15 cellular contexts compared by ENCODE assay signal in the genomic region with DNA sequence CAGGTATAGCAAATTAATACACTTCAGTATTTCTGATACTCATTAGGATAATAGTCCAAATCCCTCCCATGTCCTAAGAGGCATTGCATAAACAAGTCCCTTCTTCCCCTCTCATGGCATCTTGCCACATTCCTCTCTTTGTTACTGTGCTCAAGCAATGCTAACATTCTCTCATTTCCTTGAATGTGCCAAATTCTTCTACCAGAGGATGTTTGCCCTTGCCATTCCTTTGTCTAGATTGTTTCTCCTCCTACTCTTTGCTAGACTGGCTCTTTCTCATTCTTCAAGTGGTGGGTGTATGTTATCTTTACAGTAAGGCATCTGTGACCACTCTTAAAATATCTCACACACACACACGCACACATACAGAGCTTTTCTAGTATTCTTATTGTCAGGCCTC.
DNase-seq lines count a peak whose midpoint lies in the region; ATAC-seq, FAIRE-seq and TF ChIP-seq lines count a peak whose summit lies in the region.
"Had no signal": no experiment of that assay in that cellular context is flagged by ENCODE, and none has a peak within 500 bp of the region (broad histone marks: within the 10 kb centered on the region; RNA-seq: fewer than 3 reads in every experiment).

No MANE protein-coding gene starts in this region.

- H3K9me3 ChIP-seq in MG63 (no peaks in the 10 kb centered on the region; the same call in 1 of the 2 replicates), endothelial cell of umbilical vein (replicated peaks; ENCODE audit: control insufficient read depth, insufficient read depth, low read length) (no peaks in the 10 kb centered on the region)

- no peaks in the 10 kb centered on the region for H3K9me1 ChIP-seq in endothelial cell of umbilical vein (replicated peaks; ENCODE audit: control insufficient read depth, extremely low read depth, insufficient read depth, low read length)

- H3K36me3 Mint-ChIP-seq in nephron (ENCODE audit: low read depth): no peaks in the 10 kb centered on the region
- H3K36me3 Mint-ChIP-seq: stimulated activated naive B cell treated with anti-CD40 and anti-IgM and Interleukin-4, amounts not matched to agents 10 μg/mL and 1 μg/mL and 100 μg/mL, for 72 hours had no signal

- CTCF ChIA-PET in endothelial cell of umbilical vein (lab: Charles Lee): no interaction called here

- dilution Hi-C loops in endothelial cell of umbilical vein (cut with MboI; ENCODE audit: extremely low pct_ligation_motif_present, low sequenced_read_pairs): no loop called here

- no peak overlapping the region for H3K9ac ChIP-seq in endothelial cell of umbilical vein (replicated peaks; ENCODE audit: extremely low read depth, insufficient read depth, low read length)

- peak; percentile 67 for DNase-seq in AG20443 (ENCODE audit: low spot score)
- peak; percentile 34 for DNase-seq in MG63
- DNase-seq in endothelial cell of umbilical vein (ENCODE audit: low read depth, low spot score): peak; percentile 88
- no peak for DNase-seq in left colon
- no peak for DNase-seq in DMS53 (lab: John Stamatoyannopoulos, UW)
- no peak for DNase-seq in T1000 (lab: John Stamatoyannopoulos, UW)
- DNase-seq: activated B cell treated with CpG ODN at 0.5 μM for 24 hours; amygdala; GF-D8; NCI-H1694; posterior cingulate gyrus; stimulated activated CD4-positive, alpha-beta T cell treated with anti-CD3 and anti-CD28 coated beads, Interleukin-4, amount 100 ng/mL, for 1 hour; stimulated activated naive B cell treated with anti-CD40 and anti-IgM and Interleukin-4, amounts not matched to agents 10 μg/mL and 1 μg/mL and 100 μg/mL, for 72 hours had no signal

- no peaks in the 10 kb centered on the region for H3K27me3 Mint-ChIP-seq in nephron (ENCODE audit: low read depth)
- H3K27me3 Mint-ChIP-seq: activated B cell treated with CpG ODN at 0.5 μM for 24 hours; stimulated activated naive B cell treated with anti-CD40 and anti-IgM and Interleukin-4, amounts not matched to agents 10 μg/mL and 1 μg/mL and 100 μg/mL, for 72 hours had no signal

- H3K36me3 ChIP-seq in MG63 (no peaks in the 10 kb centered on the region), endothelial cell of umbilical vein (ENCODE audit: control insufficient read depth in 2 of 2, extremely low read depth in 1 of 2, insufficient read depth in 2 of 2, low read length in 2 of 2) (no peaks in the 10 kb centered on the region)

- intact Hi-C loops in endothelial cell of umbilical vein (cut with micrococcal nuclease): no loop called here
- intact Hi-C loops in left colon (cut with DNase I, micrococcal nuclease): no loop called here

- no peak overlapping the region for H3K4me2 ChIP-seq in endothelial cell of umbilical vein (ENCODE audit: insufficient read depth, low read length)

- H3K27me3 ChIP-seq in MG63: no peaks in the 10 kb centered on the region
- H3K27me3 ChIP-seq in endothelial cell of umbilical vein (ENCODE audit: control insufficient read depth in 2 of 2, insufficient read depth in 2 of 2, low read length in 2 of 2): no peaks in the 10 kb centered on the region

- H3K27ac ChIP-seq in endothelial cell of umbilical vein (ENCODE audit: insufficient read depth, low read depth, low read length): no peak overlapping the region

- H3K4me1 Mint-ChIP-seq in nephron: no peaks in the 10 kb centered on the region
- H3K4me1 Mint-ChIP-seq: activated B cell treated with CpG ODN at 0.5 μM for 24 hours; stimulated activated naive B cell treated with anti-CD40 and anti-IgM and Interleukin-4, amounts not matched to agents 10 μg/mL and 1 μg/mL and 100 μg/mL, for 72 hours had no signal

- POLR2A ChIA-PET in endothelial cell of umbilical vein (lab: Charles Lee): no interaction called here

- H3K4me3 ChIP-seq in MG63: no peak overlapping the region
- no peak overlapping the region for H3K4me3 ChIP-seq in endothelial cell of umbilical vein (replicated peaks in 1 of 3; ENCODE audit: insufficient read depth in 1 of 3, low read depth in 1 of 3, low read length in 3 of 3)

- ATAC-seq in left colon: no peak
- ATAC-seq in GM21576 (IDR thresholded peaks at IDR 0.05; ENCODE audit: unreplicated experiment): no peak
- ATAC-seq: stimulated activated naive B cell treated with anti-CD40 and anti-IgM and Interleukin-4, amounts not matched to agents 10 μg/mL and 1 μg/mL and 100 μg/mL, for 72 hours had no signal

- no peaks in the 10 kb centered on the region for H3K79me2 ChIP-seq in endothelial cell of umbilical vein (ENCODE audit: control insufficient read depth, insufficient read depth, low read length)

- peaks cover 16% of the 10 kb centered on the region for H3K9me3 Mint-ChIP-seq in nephron

- no peak overlapping the region for H3K4me3 Mint-ChIP-seq in nephron
- H3K4me3 Mint-ChIP-seq: activated B cell treated with CpG ODN at 0.5 μM for 24 hours; stimulated activated naive B cell treated with anti-CD40 and anti-IgM and Interleukin-4, amounts not matched to agents 10 μg/mL and 1 μg/mL and 100 μg/mL, for 72 hours had no signal

- no peak overlapping the region for H2AFZ ChIP-seq in endothelial cell of umbilical vein (ENCODE audit: low read depth, low read length)

- no TSS peak for BruUV-seq in endothelial cell of umbilical vein (replicated peaks; lab: Mats Ljungman, UMichigan)

- peaks cover 4% of the 10 kb centered on the region for H3K4me1 ChIP-seq in endothelial cell of umbilical vein (ENCODE audit: control insufficient read depth, extremely low read depth, insufficient read depth, low read length)

- FAIRE-seq in endothelial cell of umbilical vein (lab: Jason Lieb, UNC): peak; percentile 78

- peak overlapping the region in 2 of 3 experiments; percentile 26 to 51 for H3K27ac Mint-ChIP-seq in nephron
- H3K27ac Mint-ChIP-seq: activated B cell treated with CpG ODN at 0.5 μM for 24 hours; stimulated activated naive B cell treated with anti-CD40 and anti-IgM and Interleukin-4, amounts not matched to agents 10 μg/mL and 1 μg/mL and 100 μg/mL, for 72 hours had no signal

- TF ChIP-seq CTCF in endothelial cell of umbilical vein (IDR thresholded peaks at IDR 0.05; ENCODE audit: extremely low read depth in 1 of 2, insufficient read depth in 1 of 2, low read depth in 1 of 2, low read length in 2 of 2) (no peak), nephron (IDR thresholded peaks at IDR 0.05; ENCODE audit: unreplicated experiment in 3 of 3) (no peak)

- H4K20me1 ChIP-seq in endothelial cell of umbilical vein (replicated peaks; ENCODE audit: control insufficient read depth, extremely low read depth, insufficient read depth, low read length): no peaks in the 10 kb centered on the region

- no peak for TF ChIP-seq POLR2A in endothelial cell of umbilical vein (IDR thresholded peaks at IDR 0.05; ENCODE audit: low read depth, low read length)

TF ChIP-seq in endothelial cell of umbilical vein, 7 proteins besides CTCF, POLR2A, EP300 and RAD21:
- TF ChIP-seq EZH2 (IDR thresholded peaks at IDR 0.05; ENCODE audit: borderline replicate concordance, low read depth, low read length, severe bottlenecking) (no peak), GATA2 (IDR thresholded peaks at IDR 0.05; ENCODE audit: insufficient read depth, insufficient read length, low read depth, low read length) (no peak), MYC (IDR thresholded peaks at IDR 0.05; ENCODE audit: low read depth, low read length) (no peak), FOS (IDR thresholded peaks at IDR 0.05; ENCODE audit: borderline replicate concordance, insufficient read depth, low read length) (no peak), JUN (IDR thresholded peaks at IDR 0.05; ENCODE audit: borderline replicate concordance, insufficient read depth, insufficient read length, low read depth) (no peak), POLR2AphosphoS5 (IDR thresholded peaks at IDR 0.05; ENCODE audit: insufficient read depth, low read depth, low read length) (no peak)
- TF ChIP-seq, protein P1, sequence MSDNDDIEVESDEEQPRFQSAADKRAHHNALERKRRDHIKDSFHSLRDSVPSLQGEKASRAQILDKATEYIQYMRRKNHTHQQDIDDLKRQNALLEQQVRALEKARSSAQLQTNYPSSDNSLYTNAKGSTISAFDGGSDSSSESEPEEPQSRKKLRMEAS (IDR thresholded peaks at IDR 0.05; ENCODE audit: insufficient read depth, insufficient read length): no peak

Comparison
In these comparisons a context has a peak if more than half of its experiments do, and no peak if none do; other contexts are left out.
1. DNase-seq: peak in AG20443 (single experiment), MG63 (single experiment) and endothelial cell of umbilical vein (single experiment); none in left colon (0 of 2), DMS53 (single experiment) and T1000 (single experiment).